Comparison of ENCODE assay signal across 8 cellular contexts in the genomic region with DNA sequence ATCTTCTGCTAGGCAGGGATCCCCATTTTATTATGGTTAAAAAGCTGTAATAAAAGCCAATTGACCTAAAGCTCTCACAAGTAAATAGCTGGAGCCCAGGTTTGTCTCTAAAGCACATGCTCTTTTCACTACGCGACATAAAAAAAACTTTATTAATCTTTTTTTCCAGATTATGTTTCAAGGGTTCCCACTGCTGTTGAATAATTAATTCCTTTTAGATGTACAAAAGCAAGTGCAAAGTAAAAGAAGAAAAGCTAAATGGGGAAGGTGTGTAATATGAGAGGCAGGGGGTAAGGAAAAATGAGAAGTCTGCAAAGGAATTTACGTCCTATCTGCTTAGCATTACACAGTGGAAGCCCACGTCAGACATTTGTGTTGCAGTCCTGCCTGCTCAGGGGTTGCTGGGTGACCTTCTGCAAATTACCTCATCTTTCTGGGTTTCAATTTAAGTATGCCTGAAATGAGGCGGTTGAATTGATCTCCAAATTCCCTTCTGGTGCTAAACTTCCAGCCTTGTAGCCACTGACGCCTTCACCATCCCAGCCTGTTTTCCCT. TPM values are rescaled to one million over a fixed set of nuclear protein-coding genes. Genes with fewer than 3 reads are reported as not detected.
DNase-seq lines count a peak whose midpoint lies in the region; ATAC-seq, FAIRE-seq and TF ChIP-seq lines count a peak whose summit lies in the region.

No MANE protein-coding gene starts in this region.

- H3K36me3 ChIP-seq in iPS-20b (ENCODE audit: insufficient read depth, low read depth, low read length) (no peaks in the 10 kb centered on the region), small intestine (ENCODE audit: control insufficient read depth in 2 of 2, insufficient read depth in 2 of 2, low read length in 2 of 2) (no peaks in the 10 kb centered on the region)

- no peak overlapping the region for H3K27ac ChIP-seq in iPS-20b (ENCODE audit: low read length)
- peak overlapping the region; percentile 97 to 99 for H3K27ac ChIP-seq in small intestine (ENCODE audit: low read depth in 1 of 2, low read length in 1 of 2)

- H3K9ac ChIP-seq in iPS-20b (ENCODE audit: low read depth, low read length) = peak overlapping the region; percentile 76

- WGBS in small intestine, 3 donors = 3 to 13% (median 7%) methylated on average over 6 of the region's 6 CpGs

- H3K4me1 ChIP-seq in iPS-20b (ENCODE audit: insufficient read depth, low read length) (peaks cover 4% of the 10 kb centered on the region; the same call in 1 of the 2 replicates), small intestine (ENCODE audit: control insufficient read depth in 2 of 2, insufficient read depth in 1 of 2, low read depth in 1 of 2, low read length in 1 of 2) (peaks cover 0 to 3% of the 10 kb centered on the region in 2 donors)

- H3K9me3 ChIP-seq in iPS-20b (ENCODE audit: insufficient read depth, low read depth, low read length) = no peaks in the 10 kb centered on the region
- H3K9me3 ChIP-seq in small intestine (ENCODE audit: control insufficient read depth, low read depth) = no peaks in the 10 kb centered on the region

- TF ChIP-seq CTCF in AG10803 (conservative IDR thresholded peaks at IDR 0.05; ENCODE audit: low read length) = no peak
- TF ChIP-seq CTCF in astrocyte of the spinal cord (IDR thresholded peaks at IDR 0.05; ENCODE audit: low read depth, low read length) = no peak

- DNase-seq in AG10803 (ENCODE audit: low read depth) (peak; percentile 91), RKO (ENCODE audit: low spot score) (peak; percentile 89), astrocyte of the spinal cord (ENCODE audit: low read depth, low spot score) (peak; percentile 90), small intestine (peak; percentile 59), C1 segment of cervical spinal cord (lab: John Stamatoyannopoulos, UW) (no peak)

- no peak for FAIRE-seq in small intestine (lab: Jason Lieb, UNC)

- H3K4me3 ChIP-seq in AG10803 (ENCODE audit: low read length) (peak overlapping the region; percentile 87), astrocyte of the spinal cord (ENCODE audit: low read depth, low read length) (peak overlapping the region; percentile 61), iPS-20b (ENCODE audit: low read length) (peak overlapping the region; percentile 88), small intestine (ENCODE audit: low read depth in 1 of 2, low read length in 2 of 2) (peak overlapping the region; percentile 44 to 81)

- ATAC-seq in GM18870 (IDR thresholded peaks at IDR 0.05; ENCODE audit: unreplicated experiment) (peak; percentile 38), HG03135 (IDR thresholded peaks at IDR 0.05; ENCODE audit: unreplicated experiment) (peak; percentile 37)

- peaks cover 12% of the 10 kb centered on the region; the same call in 1 of the 2 replicates for H3K27me3 ChIP-seq in iPS-20b (ENCODE audit: insufficient read depth, low read length)
- H3K27me3 ChIP-seq in small intestine (ENCODE audit: control insufficient read depth in 2 of 2, insufficient read depth in 2 of 2, low read length in 2 of 2) = no peaks in the 10 kb centered on the region

- in situ Hi-C loops in astrocyte of the spinal cord (cut with HindIII; ENCODE audit: low sequenced_read_pairs) = loop anchor here (25.0 kb wide), 1 partner anchor 115 kb away; no protein-coding TSS in a partner anchor

RNA-seq across cellular contexts. Expression of gene NABP1, which starts 0.8 kb away (rescaled TPM):
- 10 to 100 TPM; 14.4 to 44.7 (median 33.0) TPM for polyA plus RNA-seq in small intestine

Comparison
In these comparisons a context has a peak if more than half of its experiments do, and no peak if none do; other contexts are left out.
1. DNase-seq: peak in AG10803 (single experiment), RKO (single experiment), astrocyte of the spinal cord (single experiment) and small intestine (single experiment); none in C1 segment of cervical spinal cord (0 of 14).
2. Peak in every context shown above with its lines, with median percentiles within 50 percentile points of each other: H3K4me3 ChIP-seq.